Comparison of ENCODE assay signal across 8 cellular contexts in the genomic region with DNA sequence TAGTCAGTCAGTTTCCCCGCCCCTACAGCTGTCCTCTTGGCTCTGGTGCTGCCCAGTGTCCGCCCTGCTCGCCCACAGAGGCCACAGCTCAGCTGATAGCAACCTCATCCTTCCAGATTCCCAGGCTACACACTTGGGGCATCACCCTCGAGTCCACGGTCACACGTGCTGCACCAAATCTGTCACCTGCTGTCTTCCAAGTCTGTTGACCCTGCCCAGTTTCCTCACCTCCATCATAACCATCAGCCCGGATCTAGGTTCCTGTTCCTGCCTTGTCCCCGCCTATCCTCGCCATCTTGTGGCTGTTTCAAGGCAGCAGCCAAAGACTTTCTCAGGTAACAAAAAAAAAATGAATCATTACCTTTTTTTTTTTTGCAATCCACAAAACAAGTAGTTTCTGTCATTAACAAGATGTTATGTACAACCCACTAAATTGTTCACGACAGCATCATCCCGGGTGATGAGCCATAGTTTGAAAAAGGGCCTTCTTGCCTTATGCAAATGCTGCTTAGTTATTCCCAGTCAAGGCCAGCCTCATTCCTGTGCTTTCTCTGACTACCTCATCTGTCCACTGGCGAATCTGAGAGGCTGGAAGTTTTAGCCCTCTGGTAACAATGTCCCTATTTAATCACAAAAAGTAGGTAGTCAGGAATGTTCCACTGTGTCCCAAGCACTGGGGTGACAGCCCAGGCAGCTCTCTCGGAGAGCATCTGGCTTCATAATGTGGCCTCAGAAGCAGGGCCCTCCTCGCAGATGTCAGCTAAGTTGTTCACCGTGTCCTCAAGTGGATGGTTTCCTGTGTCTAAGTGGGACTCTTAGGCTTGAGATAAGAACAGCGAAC. TPM values are rescaled to one million over a fixed set of nuclear protein-coding genes. Genes with fewer than 3 reads are reported as not detected.
DNase-seq lines count a peak whose midpoint lies in the region; TF ChIP-seq lines count a peak whose summit lies in the region.

No MANE protein-coding gene starts in this region.

- DNase-seq in Caki2 (ENCODE audit: low read depth) = peak; percentile 35
- peak; percentile 50 for DNase-seq in Karpas-422
- peak; percentile 83 for DNase-seq in mammary epithelial cell
- no peak for DNase-seq in nephron progenitor cell
- DNase-seq in midbrain (lab: John Stamatoyannopoulos, UW) = no peak
- no peak for DNase-seq in NCI-H146 (lab: John Stamatoyannopoulos, UW)
- no peak for DNase-seq in transverse colon
- DNase-seq in SW480 (ENCODE audit: low spot score) = no peak

- TF ChIP-seq EP300 in transverse colon (IDR thresholded peaks at IDR 0.05; ENCODE audit: low read depth) = no peak

- H3K9me2 ChIP-seq in Karpas-422 (replicated peaks; ENCODE audit: insufficient read depth, low read length) = no peaks in the 10 kb centered on the region

- TF ChIP-seq CTCF in mammary epithelial cell (conservative IDR thresholded peaks at IDR 0.05 in 1 of 2, IDR thresholded peaks at IDR 0.05 in 1 of 2; ENCODE audit: extremely low read depth in 1 of 2, insufficient read depth in 1 of 2, low read depth in 1 of 2, low read length in 2 of 2) (peak in 1 of 2 donors; percentile 40), nephron progenitor cell (IDR thresholded peaks at IDR 0.05) (no peak), transverse colon (IDR thresholded peaks at IDR 0.05) (no peak)

- H3K4me1 ChIP-seq in Karpas-422 (ENCODE audit: low read length) (peaks cover 4% of the 10 kb centered on the region; the same call in 1 of the 2 replicates), mammary epithelial cell (ENCODE audit: insufficient read depth, low read length) (peaks cover 11% of the 10 kb centered on the region), transverse colon (peaks cover 0 to 2% (median 0%) of the 10 kb centered on the region in 4 donors)

- H3K4me1 Mint-ChIP-seq in nephron progenitor cell = peaks cover 17% of the 10 kb centered on the region

- no peak overlapping the region for H3K4me2 ChIP-seq in Karpas-422 (ENCODE audit: low read depth, low read length, poor library complexity, severe bottlenecking)
- H3K4me2 ChIP-seq in mammary epithelial cell (ENCODE audit: insufficient read depth, low read depth, low read length) = no peak overlapping the region

- no peak for TF ChIP-seq POLR2A in transverse colon (IDR thresholded peaks at IDR 0.05)

- no peaks in the 10 kb centered on the region for H3K27me3 ChIP-seq in Karpas-422 (ENCODE audit: low read length)
- no peaks in the 10 kb centered on the region for H3K27me3 ChIP-seq in mammary epithelial cell (ENCODE audit: insufficient read depth, low read length)
- H3K27me3 ChIP-seq in transverse colon = no peaks in the 10 kb centered on the region

- H3K4me3 ChIP-seq in Karpas-422 (ENCODE audit: low read length) (no peak overlapping the region), mammary epithelial cell (replicated peaks in 1 of 3; ENCODE audit: insufficient read depth in 1 of 3, low read depth in 2 of 3, low read length in 3 of 3) (no peak overlapping the region), transverse colon (no peak overlapping the region)

- H2AFZ ChIP-seq in Karpas-422 (ENCODE audit: low read length) = no peak overlapping the region
- no peak overlapping the region for H2AFZ ChIP-seq in mammary epithelial cell (ENCODE audit: low read depth, low read length)

- H3K9me3 ChIP-seq in Karpas-422 (ENCODE audit: low read length) = no peaks in the 10 kb centered on the region
- no peaks in the 10 kb centered on the region for H3K9me3 ChIP-seq in mammary epithelial cell (replicated peaks; ENCODE audit: insufficient read depth, low read length)
- H3K9me3 ChIP-seq in transverse colon = no peaks in the 10 kb centered on the region

- H3K4me3 Mint-ChIP-seq in nephron progenitor cell = no peak overlapping the region

- BruUV-seq in mammary epithelial cell (replicated peaks; lab: Mats Ljungman, UMichigan) = no TSS peak

- H3K27ac ChIP-seq in Karpas-422 (ENCODE audit: low read length) = no peak overlapping the region
- peak overlapping the region; percentile 56 for H3K27ac ChIP-seq in mammary epithelial cell (ENCODE audit: insufficient read depth, low read depth, low read length)
- H3K27ac ChIP-seq in transverse colon = no peak overlapping the region

- CTCF ChIA-PET in mammary epithelial cell (lab: Charles Lee; ENCODE audit: low non-redundant PET) = interaction anchor here (0.7 kb wide), 1 partner anchor 34 kb away, joined by 5 read pairs; no protein-coding TSS in a partner anchor

- H3K9ac ChIP-seq in Karpas-422 (ENCODE audit: low read length) (no peak overlapping the region), mammary epithelial cell (ENCODE audit: insufficient read depth, low read length) (no peak overlapping the region)

- peaks cover 5% of the 10 kb centered on the region for H3K27me3 Mint-ChIP-seq in nephron progenitor cell (ENCODE audit: low read depth, poor library complexity)

- H3K36me3 ChIP-seq in Karpas-422 (ENCODE audit: insufficient read depth, low read length) = 0 out of 2 replicates have a peak, but pooled peaks cover 5% of the 10 kb centered on the region
- peaks cover 11% of the 10 kb centered on the region for H3K36me3 ChIP-seq in mammary epithelial cell (ENCODE audit: insufficient read depth, low read length)
- H3K36me3 ChIP-seq in transverse colon = peaks cover 0 to 26% (median 11%) of the 10 kb centered on the region in 4 donors

- intact Hi-C loops in mammary epithelial cell (cut with micrococcal nuclease) = loop anchor here (2.0 kb wide), 1 partner anchor 34 kb away; a partner anchor contains a TSS
- intact Hi-C loops in transverse colon (cut with DNase I; ENCODE audit: low total_unique reads) = no loop called here

- dilution Hi-C loops in mammary epithelial cell (cut with HindIII; ENCODE audit: low sequenced_read_pairs) = no loop called here

- in situ Hi-C loops in Caki2 (cut with HindIII; ENCODE audit: low pct_unique_long_range_greater_than_20kb, low sequenced_read_pairs) (no loop called here), mammary epithelial cell (cut with MboI; ENCODE audit: low sequenced_read_pairs in 2 of 2) (no loop called here), transverse colon (cut with MboI; ENCODE audit: low pct_ligation_motif_present in 1 of 4, low pct_unique_long_range_greater_than_20kb in 1 of 4, low sequenced_read_pairs in 3 of 4) (no loop called here)

- no peaks in the 10 kb centered on the region for H3K9me3 Mint-ChIP-seq in nephron progenitor cell

- H3K79me2 ChIP-seq in Karpas-422 (ENCODE audit: low read length) (no peaks in the 10 kb centered on the region), mammary epithelial cell (ENCODE audit: insufficient read depth, low read length) (no peaks in the 10 kb centered on the region)

- H3K27ac Mint-ChIP-seq in nephron progenitor cell = peak overlapping the region; percentile 93

- 82% methylated on average over 13 of the region's 16 CpGs for WGBS in mammary epithelial cell (ENCODE audit: low coverage, missing lambda C conversion rate)
- 70 to 78% methylated on average over 4 to 16 of the region's 16 CpGs for WGBS in transverse colon (ENCODE audit: low coverage in 1 of 2), 2 donors

- peaks cover 36% of the 10 kb centered on the region for H3K36me3 Mint-ChIP-seq in nephron progenitor cell (ENCODE audit: low read depth)

- H4K20me1 ChIP-seq in Karpas-422 (ENCODE audit: insufficient read depth, low read depth, low read length) (no peaks in the 10 kb centered on the region), mammary epithelial cell (ENCODE audit: insufficient read depth, low read length) (no peaks in the 10 kb centered on the region)

RNA-seq across cellular contexts. Expression of a gene that starts 4.9 kb away (rescaled TPM):
- 23.1 and 35.8 TPM in 2 replicates for total RNA-seq in Caki2 (2014; rRNA removed; shearing (Covaris generic); ENCODE audit: low replicate concordance)
- total RNA-seq in Karpas-422 (2014; rRNA removed; shearing (Covaris generic); ENCODE audit: low replicate concordance) = 33.8 and 66.1 TPM in 2 replicates
- total RNA-seq in mammary epithelial cell = 10 to 100 TPM; 19.3 to 24.5 TPM
- 15.5 TPM for polyA plus RNA-seq in mammary epithelial cell
- polyA minus RNA-seq in mammary epithelial cell = 29.7 TPM
- total RNA-seq in transverse colon = 10 to 100 TPM; 24.4 to 33.6 (median 27.7) TPM

RNA-seq across cellular contexts. Expression of a gene that starts 34.1 kb away (rescaled TPM):
- total RNA-seq in Caki2 (2014; rRNA removed; shearing (Covaris generic); ENCODE audit: low replicate concordance) = 21.9 and 26.4 TPM in 2 replicates
- total RNA-seq in Karpas-422 (2014; rRNA removed; shearing (Covaris generic); ENCODE audit: low replicate concordance) = 26.9 and 34.1 TPM in 2 replicates
- total RNA-seq in mammary epithelial cell (100 to 1,000 TPM; 106 to 133 TPM), transverse colon (10 to 100 TPM; 72.1 to 92.8 (median 75.6) TPM)
- 91.6 TPM for polyA plus RNA-seq in mammary epithelial cell
- 189 TPM for polyA minus RNA-seq in mammary epithelial cell

RNA-seq across cellular contexts. Expression of a gene that starts 48.7 kb away (rescaled TPM):
- total RNA-seq in Caki2 (2014; rRNA removed; shearing (Covaris generic); ENCODE audit: low replicate concordance) = 0.30 TPM in 1 of 2 replicates, not detected in the other
- not detected in 2 replicates for total RNA-seq in Karpas-422 (2014; rRNA removed; shearing (Covaris generic); ENCODE audit: low replicate concordance)
- total RNA-seq in mammary epithelial cell = not detected
- 0.08 TPM for polyA plus RNA-seq in mammary epithelial cell
- polyA minus RNA-seq in mammary epithelial cell = not detected
- under 1 TPM in 1 of 4 donors, not detected in 3; 0.16 TPM for total RNA-seq in transverse colon

Comparison
In these comparisons a context has a peak if more than half of its experiments do, and no peak if none do; other contexts are left out.
1. DNase-seq: peak in Caki2 (single experiment), Karpas-422 (single experiment) and mammary epithelial cell (single experiment); none in nephron progenitor cell (single experiment), midbrain (single experiment), NCI-H146 (single experiment), transverse colon (single experiment) and SW480 (single experiment).